In the genomic region with DNA sequence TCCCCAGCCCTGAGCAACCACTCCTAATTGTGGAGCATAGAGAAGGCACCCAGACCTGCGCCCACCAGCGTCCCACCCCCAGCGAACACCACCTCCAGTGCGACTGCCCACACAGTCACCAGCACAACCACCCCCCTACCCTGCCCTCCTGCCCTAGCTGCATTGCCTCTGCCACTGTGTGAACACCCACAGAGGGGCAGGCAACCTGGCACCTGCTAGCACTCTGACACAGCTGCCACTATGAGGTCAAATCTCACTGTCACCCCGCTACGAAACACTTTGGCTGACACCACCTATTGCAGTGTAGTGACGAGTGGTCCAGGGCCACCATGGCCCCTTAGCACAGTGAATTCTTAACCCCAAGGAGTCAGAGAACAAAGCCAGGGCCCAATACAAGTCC, we compare ENCODE assay signal across 2 cellular contexts.
TF ChIP-seq lines count a peak whose summit lies in the region.

No MANE protein-coding gene starts in this region.

TF ChIP-seq in HEK293, 187 proteins besides CTCF, POLR2A, EP300 and RAD21:
- no peak for TF ChIP-seq ZNF394 (tag by site-specific recombination; IDR thresholded peaks at IDR 0.05; ENCODE audit: borderline replicate concordance)
- TF ChIP-seq EGR2 (tag by site-specific recombination; IDR thresholded peaks at IDR 0.05; ENCODE audit: low read depth), result peak; percentile 36; the same call in 1 of the 2 replicates

TF ChIP-seq in HepG2, 621 proteins besides CTCF, POLR2A, EP300 and RAD21:
- TF ChIP-seq, protein P1, sequence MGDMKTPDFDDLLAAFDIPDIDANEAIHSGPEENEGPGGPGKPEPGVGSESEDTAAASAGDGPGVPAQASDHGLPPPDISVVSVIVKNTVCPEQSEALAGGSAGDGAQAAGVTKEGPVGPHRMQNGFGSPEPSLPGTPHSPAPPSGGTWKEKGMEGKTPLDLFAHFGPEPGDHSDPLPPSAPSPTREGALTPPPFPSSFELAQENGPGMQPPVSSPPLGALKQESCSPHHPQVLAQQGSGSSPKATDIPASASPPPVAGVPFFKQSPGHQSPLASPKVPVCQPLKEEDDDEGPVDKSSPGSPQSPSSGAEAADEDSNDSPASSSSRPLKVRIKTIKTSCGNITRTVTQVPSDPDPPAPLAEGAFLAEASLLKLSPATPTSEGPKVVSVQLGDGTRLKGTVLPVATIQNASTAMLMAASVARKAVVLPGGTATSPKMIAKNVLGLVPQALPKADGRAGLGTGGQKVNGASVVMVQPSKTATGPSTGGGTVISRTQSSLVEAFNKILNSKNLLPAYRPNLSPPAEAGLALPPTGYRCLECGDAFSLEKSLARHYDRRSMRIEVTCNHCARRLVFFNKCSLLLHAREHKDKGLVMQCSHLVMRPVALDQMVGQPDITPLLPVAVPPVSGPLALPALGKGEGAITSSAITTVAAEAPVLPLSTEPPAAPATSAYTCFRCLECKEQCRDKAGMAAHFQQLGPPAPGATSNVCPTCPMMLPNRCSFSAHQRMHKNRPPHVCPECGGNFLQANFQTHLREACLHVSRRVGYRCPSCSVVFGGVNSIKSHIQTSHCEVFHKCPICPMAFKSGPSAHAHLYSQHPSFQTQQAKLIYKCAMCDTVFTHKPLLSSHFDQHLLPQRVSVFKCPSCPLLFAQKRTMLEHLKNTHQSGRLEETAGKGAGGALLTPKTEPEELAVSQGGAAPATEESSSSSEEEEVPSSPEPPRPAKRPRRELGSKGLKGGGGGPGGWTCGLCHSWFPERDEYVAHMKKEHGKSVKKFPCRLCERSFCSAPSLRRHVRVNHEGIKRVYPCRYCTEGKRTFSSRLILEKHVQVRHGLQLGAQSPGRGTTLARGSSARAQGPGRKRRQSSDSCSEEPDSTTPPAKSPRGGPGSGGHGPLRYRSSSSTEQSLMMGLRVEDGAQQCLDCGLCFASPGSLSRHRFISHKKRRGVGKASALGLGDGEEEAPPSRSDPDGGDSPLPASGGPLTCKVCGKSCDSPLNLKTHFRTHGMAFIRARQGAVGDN (CRISPR knock-in tag; IDR thresholded peaks at IDR 0.05), result 0 out of 2 replicates have a peak, but pooled peaks have one; percentile 13
- no peak for TF ChIP-seq ZBTB20 (CRISPR knock-in tag; IDR thresholded peaks at IDR 0.05; ENCODE audit: borderline replicate concordance, low read depth)
- no peak for TF ChIP-seq ZNF292 (CRISPR knock-in tag; IDR thresholded peaks at IDR 0.05; ENCODE audit: borderline replicate concordance, low read depth)
- TF ChIP-seq EEA1 (CRISPR knock-in tag; IDR thresholded peaks at IDR 0.05; ENCODE audit: borderline replicate concordance), result 0 out of 2 replicates have a peak, but pooled peaks have one; percentile 54
TF ChIP-seq in HepG2: peak in this region for 2.
